In genomic region chr22:35308480-35308945, GRCh38 we compare ENCODE assay signal across 9 cellular contexts. TPM values are rescaled to one million over a fixed set of nuclear protein-coding genes. Genes with fewer than 3 reads are reported as not detected.
DNase-seq lines count a peak whose midpoint lies in the region; ATAC-seq and TF ChIP-seq lines count a peak whose summit lies in the region.
"Had no signal": no experiment of that assay in that cellular context is flagged by ENCODE, and none has a peak within 500 bp of the region (broad histone marks: within the 10 kb centered on the region; RNA-seq: fewer than 3 reads in every experiment).

No MANE protein-coding gene starts in this region.

- H3K36me3 ChIP-seq in suprapubic skin: no peaks in the 10 kb centered on the region

- DNase-seq in NCI-H2171 treated with DMSO at 0.1 percent for 48 hours (lab: John Stamatoyannopoulos, UW): peak; percentile 35
- DNase-seq in NCI-H2171 (lab: John Stamatoyannopoulos, UW): no peak
- DNase-seq in KBM-7: peak; percentile 42
- DNase-seq in naive B cell: peak; percentile 21
- DNase-seq in NCI-H1092 (lab: John Stamatoyannopoulos, UW): no peak
- no peak for DNase-seq in DMS79 (lab: John Stamatoyannopoulos, UW)
- no peak for DNase-seq in suprapubic skin (ENCODE audit: low spot score in 2 of 2)

- in situ Hi-C loops in KBM-7 (cut with MboI; ENCODE audit: low pct_unique_long_range_greater_than_20kb, low sequenced_read_pairs): no loop called here

- H3K36me3 Mint-ChIP-seq in naive B cell: no peaks in the 10 kb centered on the region

- peak; percentile 44 for ATAC-seq in GM21723 (IDR thresholded peaks at IDR 0.05; ENCODE audit: unreplicated experiment)
- peak; percentile 40 to 66 for ATAC-seq in naive B cell (ENCODE audit: low read depth in 2 of 2)

- H3K4me3 Mint-ChIP-seq in naive B cell: peak overlapping the region in 6 of 8 donors; percentile 48 to 77 (median 72)

- no peaks in the 10 kb centered on the region for H3K27me3 ChIP-seq in suprapubic skin

- no peaks in the 10 kb centered on the region for H3K9me3 Mint-ChIP-seq in naive B cell

- TF ChIP-seq EP300 in suprapubic skin (IDR thresholded peaks at IDR 0.05): no peak

- H3K9me3 ChIP-seq in suprapubic skin: no peaks in the 10 kb centered on the region

- H3K4me3 ChIP-seq in suprapubic skin: no peak overlapping the region

- peaks cover 49% of the 10 kb centered on the region for H3K4me1 ChIP-seq in suprapubic skin

- H3K27me3 Mint-ChIP-seq in naive B cell: no peaks in the 10 kb centered on the region

- H3K27ac ChIP-seq in suprapubic skin: no peak overlapping the region
- H3K27ac ChIP-seq: 22Rv1 had no signal

- peak overlapping the region in 3 of 6 donors; percentile 37 to 93 (median 39) for H3K27ac Mint-ChIP-seq in naive B cell

- no peak for TF ChIP-seq POLR2A in suprapubic skin (IDR thresholded peaks at IDR 0.05)

- TF ChIP-seq CTCF in suprapubic skin (IDR thresholded peaks at IDR 0.05): no peak

- peaks cover 52 to 81% (median 73%) of the 10 kb centered on the region in 3 donors for H3K4me1 Mint-ChIP-seq in naive B cell

- WGBS in suprapubic skin: 71% methylated on average over 5 of the region's 5 CpGs

RNA-seq across cellular contexts. Expression of gene TOM1, which starts 8.8 kb away (rescaled TPM):
- 10 to 100 TPM; 15.4 to 24.9 (median 18.8) TPM for polyA plus RNA-seq in naive B cell (ENCODE audit: low read depth in 6 of 6)
- 100 to 1,000 TPM; 105 to 279 (median 130) TPM for total RNA-seq in suprapubic skin

RNA-seq across cellular contexts. Expression of gene HMGXB4, which starts 51.2 kb away (rescaled TPM):
- polyA plus RNA-seq in naive B cell (ENCODE audit: low read depth in 6 of 6): 10 to 100 TPM; 12.1 to 20.9 (median 16.5) TPM
- 10 to 100 TPM; 15.0 to 39.3 (median 20.3) TPM for total RNA-seq in suprapubic skin

Comparison
In these comparisons a context has a peak if more than half of its experiments do, and no peak if none do; other contexts are left out.
1. DNase-seq: peak in NCI-H2171 treated with DMSO at 0.1 percent for 48 hours (single experiment), KBM-7 (single experiment) and naive B cell (single experiment); none in NCI-H2171 (single experiment), NCI-H1092 (single experiment), DMS79 (single experiment) and suprapubic skin (0 of 2).